1 cellular context compared by ENCODE assay signal in the genomic region with DNA sequence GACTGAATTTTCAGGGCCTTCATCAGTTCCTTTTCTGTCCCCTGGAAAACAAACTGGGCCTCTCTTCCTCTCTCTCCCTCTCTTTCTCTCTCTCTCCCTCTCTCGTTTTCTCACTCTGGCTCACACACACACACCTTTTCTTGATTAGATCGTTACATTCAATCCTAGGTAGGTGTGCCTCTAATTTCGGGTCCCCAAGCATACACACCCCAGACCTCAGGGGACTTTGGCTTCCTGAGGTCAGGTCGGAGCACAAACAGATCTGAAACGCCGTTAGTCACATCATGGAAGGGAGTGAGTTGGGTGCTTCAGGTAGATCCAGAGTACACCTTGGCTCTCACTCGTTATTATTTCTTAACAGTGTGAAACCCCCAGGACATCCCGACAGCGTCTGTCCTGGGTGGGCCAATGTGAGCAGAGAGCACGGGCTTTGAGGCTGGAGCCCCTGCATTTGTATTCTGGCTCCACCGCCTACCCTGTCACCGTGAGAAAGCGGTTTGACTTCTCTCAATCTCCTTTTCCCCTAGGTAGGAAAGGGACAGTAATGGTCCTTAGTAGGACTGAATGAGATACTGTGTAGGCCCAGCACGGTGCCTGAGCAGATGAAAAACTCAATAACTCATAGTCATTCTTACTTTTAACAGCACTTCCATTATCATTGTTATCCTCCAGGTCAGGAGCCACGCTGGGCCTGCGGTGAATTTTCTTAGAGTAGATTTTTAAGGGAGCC.
TF ChIP-seq lines count a peak whose summit lies in the region.

No MANE protein-coding gene starts in this region.

TF ChIP-seq in H1, 55 proteins besides CTCF, POLR2A, EP300 and RAD21 (continued from another document):
- TF ChIP-seq, protein P1, sequence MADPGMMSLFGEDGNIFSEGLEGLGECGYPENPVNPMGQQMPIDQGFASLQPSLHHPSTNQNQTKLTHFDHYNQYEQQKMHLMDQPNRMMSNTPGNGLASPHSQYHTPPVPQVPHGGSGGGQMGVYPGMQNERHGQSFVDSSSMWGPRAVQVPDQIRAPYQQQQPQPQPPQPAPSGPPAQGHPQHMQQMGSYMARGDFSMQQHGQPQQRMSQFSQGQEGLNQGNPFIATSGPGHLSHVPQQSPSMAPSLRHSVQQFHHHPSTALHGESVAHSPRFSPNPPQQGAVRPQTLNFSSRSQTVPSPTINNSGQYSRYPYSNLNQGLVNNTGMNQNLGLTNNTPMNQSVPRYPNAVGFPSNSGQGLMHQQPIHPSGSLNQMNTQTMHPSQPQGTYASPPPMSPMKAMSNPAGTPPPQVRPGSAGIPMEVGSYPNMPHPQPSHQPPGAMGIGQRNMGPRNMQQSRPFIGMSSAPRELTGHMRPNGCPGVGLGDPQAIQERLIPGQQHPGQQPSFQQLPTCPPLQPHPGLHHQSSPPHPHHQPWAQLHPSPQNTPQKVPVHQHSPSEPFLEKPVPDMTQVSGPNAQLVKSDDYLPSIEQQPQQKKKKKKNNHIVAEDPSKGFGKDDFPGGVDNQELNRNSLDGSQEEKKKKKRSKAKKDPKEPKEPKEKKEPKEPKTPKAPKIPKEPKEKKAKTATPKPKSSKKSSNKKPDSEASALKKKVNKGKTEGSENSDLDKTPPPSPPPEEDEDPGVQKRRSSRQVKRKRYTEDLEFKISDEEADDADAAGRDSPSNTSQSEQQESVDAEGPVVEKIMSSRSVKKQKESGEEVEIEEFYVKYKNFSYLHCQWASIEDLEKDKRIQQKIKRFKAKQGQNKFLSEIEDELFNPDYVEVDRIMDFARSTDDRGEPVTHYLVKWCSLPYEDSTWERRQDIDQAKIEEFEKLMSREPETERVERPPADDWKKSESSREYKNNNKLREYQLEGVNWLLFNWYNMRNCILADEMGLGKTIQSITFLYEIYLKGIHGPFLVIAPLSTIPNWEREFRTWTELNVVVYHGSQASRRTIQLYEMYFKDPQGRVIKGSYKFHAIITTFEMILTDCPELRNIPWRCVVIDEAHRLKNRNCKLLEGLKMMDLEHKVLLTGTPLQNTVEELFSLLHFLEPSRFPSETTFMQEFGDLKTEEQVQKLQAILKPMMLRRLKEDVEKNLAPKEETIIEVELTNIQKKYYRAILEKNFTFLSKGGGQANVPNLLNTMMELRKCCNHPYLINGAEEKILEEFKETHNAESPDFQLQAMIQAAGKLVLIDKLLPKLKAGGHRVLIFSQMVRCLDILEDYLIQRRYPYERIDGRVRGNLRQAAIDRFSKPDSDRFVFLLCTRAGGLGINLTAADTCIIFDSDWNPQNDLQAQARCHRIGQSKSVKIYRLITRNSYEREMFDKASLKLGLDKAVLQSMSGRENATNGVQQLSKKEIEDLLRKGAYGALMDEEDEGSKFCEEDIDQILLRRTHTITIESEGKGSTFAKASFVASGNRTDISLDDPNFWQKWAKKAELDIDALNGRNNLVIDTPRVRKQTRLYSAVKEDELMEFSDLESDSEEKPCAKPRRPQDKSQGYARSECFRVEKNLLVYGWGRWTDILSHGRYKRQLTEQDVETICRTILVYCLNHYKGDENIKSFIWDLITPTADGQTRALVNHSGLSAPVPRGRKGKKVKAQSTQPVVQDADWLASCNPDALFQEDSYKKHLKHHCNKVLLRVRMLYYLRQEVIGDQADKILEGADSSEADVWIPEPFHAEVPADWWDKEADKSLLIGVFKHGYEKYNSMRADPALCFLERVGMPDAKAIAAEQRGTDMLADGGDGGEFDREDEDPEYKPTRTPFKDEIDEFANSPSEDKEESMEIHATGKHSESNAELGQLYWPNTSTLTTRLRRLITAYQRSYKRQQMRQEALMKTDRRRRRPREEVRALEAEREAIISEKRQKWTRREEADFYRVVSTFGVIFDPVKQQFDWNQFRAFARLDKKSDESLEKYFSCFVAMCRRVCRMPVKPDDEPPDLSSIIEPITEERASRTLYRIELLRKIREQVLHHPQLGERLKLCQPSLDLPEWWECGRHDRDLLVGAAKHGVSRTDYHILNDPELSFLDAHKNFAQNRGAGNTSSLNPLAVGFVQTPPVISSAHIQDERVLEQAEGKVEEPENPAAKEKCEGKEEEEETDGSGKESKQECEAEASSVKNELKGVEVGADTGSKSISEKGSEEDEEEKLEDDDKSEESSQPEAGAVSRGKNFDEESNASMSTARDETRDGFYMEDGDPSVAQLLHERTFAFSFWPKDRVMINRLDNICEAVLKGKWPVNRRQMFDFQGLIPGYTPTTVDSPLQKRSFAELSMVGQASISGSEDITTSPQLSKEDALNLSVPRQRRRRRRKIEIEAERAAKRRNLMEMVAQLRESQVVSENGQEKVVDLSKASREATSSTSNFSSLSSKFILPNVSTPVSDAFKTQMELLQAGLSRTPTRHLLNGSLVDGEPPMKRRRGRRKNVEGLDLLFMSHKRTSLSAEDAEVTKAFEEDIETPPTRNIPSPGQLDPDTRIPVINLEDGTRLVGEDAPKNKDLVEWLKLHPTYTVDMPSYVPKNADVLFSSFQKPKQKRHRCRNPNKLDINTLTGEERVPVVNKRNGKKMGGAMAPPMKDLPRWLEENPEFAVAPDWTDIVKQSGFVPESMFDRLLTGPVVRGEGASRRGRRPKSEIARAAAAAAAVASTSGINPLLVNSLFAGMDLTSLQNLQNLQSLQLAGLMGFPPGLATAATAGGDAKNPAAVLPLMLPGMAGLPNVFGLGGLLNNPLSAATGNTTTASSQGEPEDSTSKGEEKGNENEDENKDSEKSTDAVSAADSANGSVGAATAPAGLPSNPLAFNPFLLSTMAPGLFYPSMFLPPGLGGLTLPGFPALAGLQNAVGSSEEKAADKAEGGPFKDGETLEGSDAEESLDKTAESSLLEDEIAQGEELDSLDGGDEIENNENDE (IDR thresholded peaks at IDR 0.05; ENCODE audit: insufficient replicate concordance, low read length) = no peak
- TF ChIP-seq SIN3A (conservative IDR thresholded peaks at IDR 0.05 in 1 of 2, IDR thresholded peaks at IDR 0.05 in 1 of 2; ENCODE audit: low read depth in 1 of 2, low read length in 2 of 2) (no peak), SP4 (IDR thresholded peaks at IDR 0.05; ENCODE audit: low read length) (no peak), PHF8 (conservative IDR thresholded peaks at IDR 0.05; ENCODE audit: low read depth, low read length) (no peak), USF2 (IDR thresholded peaks at IDR 0.05; ENCODE audit: low read length) (no peak), TAF1 (IDR thresholded peaks at IDR 0.05; ENCODE audit: low read depth, low read length) (no peak)
